31 cellular contexts compared by ENCODE assay signal in genomic region chr6:41678511-41679084, GRCh38. TPM values are rescaled to one million over a fixed set of nuclear protein-coding genes. Genes with fewer than 3 reads are reported as not detected.
DNase-seq lines count a peak whose midpoint lies in the region; ATAC-seq, FAIRE-seq and TF ChIP-seq lines count a peak whose summit lies in the region.
"Had no signal": no experiment of that assay in that cellular context is flagged by ENCODE, and none has a peak within 500 bp of the region (broad histone marks: within the 10 kb centered on the region; RNA-seq: fewer than 3 reads in every experiment).

No MANE protein-coding gene starts in this region.

- FAIRE-seq in K562 (lab: Jason Lieb, UNC): no peak
- FAIRE-seq in HepG2 (lab: Jason Lieb, UNC): no peak
- FAIRE-seq: GM12878 had no signal

- no peak overlapping the region for H3K9ac ChIP-seq in K562 (ENCODE audit: insufficient read depth in 1 of 2, low read depth in 2 of 2, low read length in 2 of 2)
- no peak overlapping the region for H3K9ac ChIP-seq in HepG2 (ENCODE audit: insufficient read depth, low read depth, low read length)
- no peak overlapping the region for H3K9ac ChIP-seq in GM23248

- H3K9me2 ChIP-seq in GM23248 (ENCODE audit: insufficient read depth): no peaks in the 10 kb centered on the region

- H3K27me3 ChIP-seq in K562 (ENCODE audit: control insufficient read depth in 2 of 2, insufficient read depth in 2 of 2, low read length in 2 of 2) (peaks cover 21 to 66% of the 10 kb centered on the region in 2 experiments), HepG2 (ENCODE audit: control insufficient read depth in 1 of 2, insufficient read depth in 2 of 2, low read length in 2 of 2) (peaks cover 8 to 66% of the 10 kb centered on the region in 2 experiments; a peak in 4 of 5 replicates), spleen (replicated peaks in 1 of 7) (peaks cover 0 to 5% (median 0%) of the 10 kb centered on the region in 7 donors), GM23248 (replicated peaks; ENCODE audit: insufficient read depth) (no peaks in the 10 kb centered on the region)
- H3K27me3 ChIP-seq: BE2C had no signal

- TF ChIP-seq RAD21 in K562 (CRISPR knock-in tag; conservative IDR thresholded peaks at IDR 0.05 in 1 of 2, IDR thresholded peaks at IDR 0.05 in 1 of 2) (no peak), HepG2 (CRISPR knock-in tag; IDR thresholded peaks at IDR 0.05) (no peak)

- no peaks in the 10 kb centered on the region for H3K9me1 ChIP-seq in K562 (ENCODE audit: control insufficient read depth, insufficient read depth, low read length)

- H3F3A ChIP-seq in GM23248 (ENCODE audit: insufficient read depth): no peaks in the 10 kb centered on the region

- DNase-seq in activated effector memory CD4-positive, alpha-beta T cell treated with anti-CD3 and anti-CD28 coated beads, Interleukin-2, amount 50 U/mL, for 16 hours: peak; percentile 52
- no peak for DNase-seq in activated effector memory CD4-positive, alpha-beta T cell treated with Interleukin-2 at 50 U/mL for 16 hours
- no peak for DNase-seq in K562 (ENCODE audit: extremely low read depth in 1 of 4, low spot score in 3 of 4)
- no peak for DNase-seq in HepG2 (ENCODE audit: low spot score)
- peak; percentile 54 for DNase-seq in spleen
- no peak for DNase-seq in NOMO-1 treated with dmso at 0.1 percent for 144 hours (lab: John Stamatoyannopoulos, UW; ENCODE audit: unreplicated experiment)
- no peak for DNase-seq in activated gamma-delta T cell treated with Interleukin-2 at 50 U/mL for 16 hours
- DNase-seq in GM23248: no peak
- DNase-seq: 8988T, ACHN, BE2C, DMS 273 treated with DMSO at 0.1 percent for 48 hours, DMS79, EL, GDM1, H7, MV-4-11, NCI-H1105, NCI-H1436 treated with DMSO at 0.1 percent for 48 hours, NCI-H187 treated with DMSO at 0.1 percent for 48 hours, NCI-H2171 treated with DMSO at 0.1 percent for 48 hours, NCI-H446, NCI-H526 treated with DMSO at 0.1 percent for 48 hours, SHP77 treated with DMSO at 0.1 percent for 48 hours had no signal

- intact Hi-C loops in K562 (cut with micrococcal nuclease) (no loop called here), HepG2 (cut with micrococcal nuclease; ENCODE audit: unreplicated experiment) (no loop called here), spleen (cut with DNase I; ENCODE audit: low total_unique reads) (no loop called here)

- in situ Hi-C loops in K562 (cut with MboI): no loop called here
- in situ Hi-C loops in HepG2 (cut with HindIII; ENCODE audit: extremely low pct_ligation_motif_present, low pct_unique_long_range_greater_than_20kb): no loop called here
- in situ Hi-C loops in GM23248 (cut with MboI): loop anchor here (10.0 kb wide), 2 partner anchors 74 to 314 kb away; no protein-coding TSS in a partner anchor

- no peak for ATAC-seq in K562
- no peak for ATAC-seq in HepG2
- ATAC-seq: GM12878, Panc1 had no signal

- TF ChIP-seq CTCF in K562 (IDR thresholded peaks at IDR 0.05 in 2 of 3, conservative IDR thresholded peaks at IDR 0.05 in 1 of 3; ENCODE audit: insufficient read depth in 2 of 3, low read depth in 1 of 3, low read length in 3 of 3) (no peak), HepG2 (CRISPR knock-in tag; IDR thresholded peaks at IDR 0.05) (no peak), spleen (IDR thresholded peaks at IDR 0.05 in 8 of 11, conservative IDR thresholded peaks at IDR 0.05 in 3 of 11) (no peak)

- WGBS in K562 (ENCODE audit: insufficient coverage, low coverage, missing lambda C conversion rate): under 1% methylated on average over 8 of the region's 8 CpGs
- WGBS in HepG2 (ENCODE audit: low lambda C conversion rate): 20% methylated on average over 8 of the region's 8 CpGs
- WGBS in spleen, 5 donors: 72 to 86% (median 82%) methylated on average over 7 to 8 of the region's 8 CpGs
- 78 to 79% methylated on average over 8 of the region's 8 CpGs for WGBS in GM23248 (ENCODE audit: low coverage in 1 of 2, low lambda C conversion rate in 2 of 2, missing lambda C conversion rate in 2 of 2), 2 experiments

- no peak overlapping the region for H2AFZ ChIP-seq in K562 (ENCODE audit: low read depth, low read length)
- no peak overlapping the region for H2AFZ ChIP-seq in HepG2 (ENCODE audit: low read length)
- no peak overlapping the region for H2AFZ ChIP-seq in GM23248

- H3K27ac ChIP-seq in K562 (ENCODE audit: extremely low read depth, low read depth, low read length): no peak overlapping the region
- H3K27ac ChIP-seq in HepG2 (ENCODE audit: extremely low read length, insufficient read depth, low read length): no peak overlapping the region
- no peak overlapping the region for H3K27ac ChIP-seq in spleen
- H3K27ac ChIP-seq in GM23248: no peak overlapping the region
- H3K27ac ChIP-seq: RWPE1, SK-N-MC had no signal

- H3K4me2 ChIP-seq in K562 (ENCODE audit: insufficient read depth, low read length) (no peak overlapping the region), HepG2 (ENCODE audit: low read depth, low read length) (no peak overlapping the region), GM23248 (ENCODE audit: unreplicated experiment) (no peak overlapping the region)

- H3K36me3 ChIP-seq in K562 (ENCODE audit: control insufficient read depth, insufficient read depth, low read length) (no peaks in the 10 kb centered on the region), HepG2 (replicated peaks in 1 of 2; ENCODE audit: control insufficient read depth in 1 of 2, insufficient read depth in 2 of 2, low read length in 2 of 2) (no peaks in the 10 kb centered on the region), spleen (no peaks in the 10 kb centered on the region), GM23248 (ENCODE audit: low read depth) (no peaks in the 10 kb centered on the region)
- H3K36me3 ChIP-seq: BE2C had no signal

- TF ChIP-seq EP300 in K562 (IDR thresholded peaks at IDR 0.05; ENCODE audit: low read length): no peak
- TF ChIP-seq EP300 in HepG2 (IDR thresholded peaks at IDR 0.05; ENCODE audit: low read depth in 2 of 2, low read length in 2 of 2): no peak
- TF ChIP-seq EP300 in HepG2 (CRISPR knock-in tag; IDR thresholded peaks at IDR 0.05; ENCODE audit: borderline replicate concordance): no peak; the same call in 1 of the 2 replicates

- CTCF ChIA-PET in K562 (lab: Yijun Ruan, JAX; ENCODE audit: low intra/inter-chr PET ratio) (interaction anchor here (1.5 kb wide), 1 partner anchor 309 kb away, joined by 3 read pairs; no protein-coding TSS in a partner anchor), HepG2 (lab: Yijun Ruan, JAX; ENCODE audit: low intra/inter-chr PET ratio, low total read pairs) (interaction anchor here (1.5 kb wide), 1 partner anchor 310 kb away, joined by 6 read pairs; no protein-coding TSS in a partner anchor)

- H3K4me1 ChIP-seq in K562 (replicated peaks in 1 of 2; ENCODE audit: control insufficient read depth in 2 of 2, insufficient read depth in 2 of 2, low read length in 2 of 2): peaks cover 0 to 15% of the 10 kb centered on the region in 2 experiments; a peak in 2 of 5 replicates
- peaks cover 28% of the 10 kb centered on the region for H3K4me1 ChIP-seq in HepG2 (ENCODE audit: insufficient read depth, low read length)
- peaks cover 9 to 19% (median 18%) of the 10 kb centered on the region in 6 donors for H3K4me1 ChIP-seq in spleen
- H3K4me1 ChIP-seq in GM23248 (ENCODE audit: insufficient read depth): no peaks in the 10 kb centered on the region

- POLR2A ChIA-PET in K562 (lab: Yijun Ruan, JAX): interaction anchor here (0.6 to 1.9 kb wide), 5 partner anchors 16 to 281 kb away, joined by 3 to 6 read pairs (median 4); no protein-coding TSS in a partner anchor
- POLR2A ChIA-PET in HepG2 (lab: Yijun Ruan, JAX): no interaction called here

- TF ChIP-seq POLR2A in K562 (conservative IDR thresholded peaks at IDR 0.05) (no peak), HepG2 (IDR thresholded peaks at IDR 0.05; ENCODE audit: insufficient read depth in 1 of 2, low read depth in 2 of 2, low read length in 2 of 2) (no peak), spleen (IDR thresholded peaks at IDR 0.05) (no peak)

- H3K79me2 ChIP-seq in K562 (ENCODE audit: control insufficient read depth, insufficient read depth, low read length) (no peaks in the 10 kb centered on the region), HepG2 (ENCODE audit: insufficient read depth, low read length) (no peaks in the 10 kb centered on the region), GM23248 (ENCODE audit: insufficient read depth) (no peaks in the 10 kb centered on the region)

- BruUV-seq in K562 (replicated peaks; lab: Mats Ljungman, UMichigan) (no TSS peak), HepG2 (replicated peaks; lab: Mats Ljungman, UMichigan) (no TSS peak)

- peaks cover 8% of the 10 kb centered on the region; the same call in 1 of the 2 replicates for H4K20me1 ChIP-seq in K562 (replicated peaks; ENCODE audit: control insufficient read depth, insufficient read depth, low read length)
- H4K20me1 ChIP-seq in HepG2 (ENCODE audit: insufficient read depth, low read length): no peaks in the 10 kb centered on the region
- H4K20me1 ChIP-seq in GM23248 (ENCODE audit: insufficient read depth): no peaks in the 10 kb centered on the region

- H3K9me3 ChIP-seq in K562 (replicated peaks; ENCODE audit: control insufficient read depth, insufficient read depth, low read depth, low read length): no peaks in the 10 kb centered on the region
- H3K9me3 ChIP-seq in HepG2 (ENCODE audit: low read length): no peaks in the 10 kb centered on the region
- no peaks in the 10 kb centered on the region for H3K9me3 ChIP-seq in spleen
- H3K9me3 ChIP-seq in GM23248 (ENCODE audit: low read depth): no peaks in the 10 kb centered on the region
- H3K9me3 ChIP-seq: BE2C had no signal

- no peak overlapping the region for H3K4me3 ChIP-seq in K562
- H3K4me3 ChIP-seq in HepG2 (replicated peaks in 1 of 3; ENCODE audit: insufficient read depth in 1 of 3, low read depth in 2 of 3, low read length in 3 of 3): no peak overlapping the region
- H3K4me3 ChIP-seq in spleen: no peak overlapping the region
- no peak overlapping the region for H3K4me3 ChIP-seq in GM23248
- H3K4me3 ChIP-seq: GM12878, SK-N-MC had no signal

RNA-seq across cellular contexts. Expression of gene MDFI, which starts 40.3 kb away (rescaled TPM):
- total RNA-seq in K562 (2011; cell fraction: chromatin; rRNA removed; ENCODE audit: low replicate concordance): not detected in 2 replicates
- total RNA-seq in K562 (2011; cell fraction: nucleolus; rRNA removed): not detected in 2 replicates
- total RNA-seq in K562 (2011; cell fraction: nucleoplasm; rRNA removed): not detected in 2 replicates
- total RNA-seq in K562 (2014; rRNA removed): not detected in 2 replicates
- total RNA-seq in K562 (2014; rRNA removed; fragmentation: Illumina TruSeq; extraction: Trizol): not detected in 2 replicates
- not detected in 2 replicates for total RNA-seq in K562 (2015; rRNA removed; fragmentation: Illumina TruSeq; extraction: Trizol)
- not detected in 2 replicates for total RNA-seq in K562 (2021)
- polyA plus RNA-seq in K562 (2011; rRNA removed): not detected in 2 replicates
- polyA plus RNA-seq in K562 (2011; cell fraction: cytosol; rRNA removed): not detected in 2 replicates
- not detected in 2 replicates for polyA plus RNA-seq in K562 (2011; cell fraction: nucleus; rRNA removed)
- polyA plus RNA-seq in K562 (2012): not detected in 2 replicates
- not detected in 2 replicates for polyA plus RNA-seq in K562 (2014; fragmentation: Illumina TruSeq; extraction: Trizol)
- polyA plus RNA-seq in K562 (2014; fragmentation: Nextera tagmentation; extraction: Ambion mirVana): not detected
- not detected in 2 replicates for polyA plus RNA-seq in K562 (2014; rRNA removed)
- polyA minus RNA-seq in K562 (2011; rRNA and poly(A)+ RNA removed): not detected in 2 replicates
- not detected in 2 replicates for polyA minus RNA-seq in K562 (2011; cell fraction: cytosol; rRNA and poly(A)+ RNA removed)
- not detected in 2 replicates for polyA minus RNA-seq in K562 (2011; cell fraction: nucleus; rRNA and poly(A)+ RNA removed)
- not detected in 2 replicates for total RNA-seq in HepG2 (2016; rRNA removed; fragmentation: Illumina TruSeq; extraction: Trizol)
- total RNA-seq in HepG2 (2016; cell fraction: cytosol; rRNA removed; fragmentation: Illumina TruSeq; extraction: Trizol; ENCODE audit: low read depth): not detected in 2 replicates
- total RNA-seq in HepG2 (2016; cell fraction: insoluble cytoplasmic fraction; rRNA removed; fragmentation: Illumina TruSeq; extraction: Trizol): not detected in 2 replicates
- not detected in 2 replicates for total RNA-seq in HepG2 (2016; cell fraction: membrane; rRNA removed; fragmentation: Illumina TruSeq; extraction: Trizol)
- total RNA-seq in HepG2 (2016; cell fraction: nucleus; rRNA removed; fragmentation: Illumina TruSeq; extraction: Trizol): not detected in 2 replicates
- polyA plus RNA-seq in HepG2 (2011; rRNA removed): 0.28 and 0.30 TPM in 2 replicates
- polyA plus RNA-seq in HepG2 (2011; cell fraction: cytosol; rRNA removed): 0.38 and 0.42 TPM in 2 replicates
- polyA plus RNA-seq in HepG2 (2011; cell fraction: nucleus; rRNA removed): 0.23 and 0.29 TPM in 2 replicates
- polyA plus RNA-seq in HepG2 (2012): 0.19 TPM in 1 of 2 replicates, not detected in the other
- polyA plus RNA-seq in HepG2 (2016; cell fraction: cytosol; fragmentation: Illumina TruSeq; extraction: Trizol; ENCODE audit: low read depth): 0.57 TPM in 1 of 2 replicates, not detected in the other
- not detected in 2 replicates for polyA plus RNA-seq in HepG2 (2016; cell fraction: insoluble cytoplasmic fraction; fragmentation: Illumina TruSeq; extraction: Trizol; ENCODE audit: low read depth)
- not detected in 2 replicates for polyA plus RNA-seq in HepG2 (2016; cell fraction: membrane; fragmentation: Illumina TruSeq; extraction: Trizol; ENCODE audit: low read depth)
- not detected in 2 replicates for polyA plus RNA-seq in HepG2 (2016; cell fraction: nucleus; fragmentation: Illumina TruSeq; extraction: Trizol; ENCODE audit: insufficient read depth, low read depth)
- 0.18 TPM in 1 of 2 replicates, not detected in the other for polyA minus RNA-seq in HepG2 (2011; rRNA and poly(A)+ RNA removed; ENCODE audit: low replicate concordance)
- polyA minus RNA-seq in HepG2 (2011; cell fraction: cytosol; rRNA and poly(A)+ RNA removed): not detected in 2 replicates
- not detected in 2 replicates for polyA minus RNA-seq in HepG2 (2011; cell fraction: nucleus; rRNA and poly(A)+ RNA removed)
- under 1 TPM in 2 of 7 donors, not detected in 5; 0.47 to 0.82 TPM for total RNA-seq in spleen
- polyA plus RNA-seq in spleen: under 1 TPM; 0.28 to 0.68 (median 0.35) TPM
- 1.4 TPM in 1 of 2 replicates, not detected in the other for total RNA-seq in GM23248 (2014; rRNA removed; shearing (Covaris generic))
- not detected in 2 replicates for polyA plus RNA-seq in GM23248 (2016; fragmentation: Nextera tagmentation; extraction: Ambion mirVana)
- total RNA-seq: CD8-positive, alpha-beta memory T cell; GM12878; OCI-LY7 had no signal
- polyA plus RNA-seq: CD14-positive monocyte; CD8-positive, alpha-beta memory T cell; GM12878 had no signal

RNA-seq across cellular contexts. Expression of gene TFEB, which starts 56.8 kb away (rescaled TPM):
- 2.1 and 8.5 TPM in 2 replicates for total RNA-seq in K562 (2011; cell fraction: chromatin; rRNA removed; ENCODE audit: low replicate concordance)
- total RNA-seq in K562 (2011; cell fraction: nucleolus; rRNA removed): 4.5 and 5.3 TPM in 2 replicates
- total RNA-seq in K562 (2011; cell fraction: nucleoplasm; rRNA removed): 3.0 and 3.6 TPM in 2 replicates
- 3.8 and 4.4 TPM in 2 replicates for total RNA-seq in K562 (2014; rRNA removed)
- total RNA-seq in K562 (2014; rRNA removed; fragmentation: Illumina TruSeq; extraction: Trizol): 0.64 and 0.84 TPM in 2 replicates
- total RNA-seq in K562 (2015; rRNA removed; fragmentation: Illumina TruSeq; extraction: Trizol): 1.1 TPM in 2 replicates
- total RNA-seq in K562 (2021): 3.6 and 4.7 TPM in 2 replicates
- polyA plus RNA-seq in K562 (2011; rRNA removed): 2.0 and 4.4 TPM in 2 replicates
- polyA plus RNA-seq in K562 (2011; cell fraction: cytosol; rRNA removed): 3.6 and 5.6 TPM in 2 replicates
- 2.6 and 4.3 TPM in 2 replicates for polyA plus RNA-seq in K562 (2011; cell fraction: nucleus; rRNA removed)
- polyA plus RNA-seq in K562 (2012): 1.7 and 3.4 TPM in 2 replicates
- polyA plus RNA-seq in K562 (2014; fragmentation: Illumina TruSeq; extraction: Trizol): 2.0 TPM in 2 replicates
- under 1 TPM; 0.04 to 0.07 TPM for polyA plus RNA-seq in K562 (2014; fragmentation: Nextera tagmentation; extraction: Ambion mirVana)
- 1.8 and 2.4 TPM in 2 replicates for polyA plus RNA-seq in K562 (2014; rRNA removed)
- 1.3 and 2.2 TPM in 2 replicates for polyA minus RNA-seq in K562 (2011; rRNA and poly(A)+ RNA removed)
- polyA minus RNA-seq in K562 (2011; cell fraction: cytosol; rRNA and poly(A)+ RNA removed): 2.2 and 3.1 TPM in 2 replicates
- 2.3 and 2.7 TPM in 2 replicates for polyA minus RNA-seq in K562 (2011; cell fraction: nucleus; rRNA and poly(A)+ RNA removed)
- 12.8 and 13.3 TPM in 2 replicates for total RNA-seq in HepG2 (2016; rRNA removed; fragmentation: Illumina TruSeq; extraction: Trizol)
- total RNA-seq in HepG2 (2016; cell fraction: cytosol; rRNA removed; fragmentation: Illumina TruSeq; extraction: Trizol; ENCODE audit: low read depth): 7.3 and 10.0 TPM in 2 replicates
- total RNA-seq in HepG2 (2016; cell fraction: insoluble cytoplasmic fraction; rRNA removed; fragmentation: Illumina TruSeq; extraction: Trizol): 10.9 and 15.1 TPM in 2 replicates
- 15.3 and 15.8 TPM in 2 replicates for total RNA-seq in HepG2 (2016; cell fraction: membrane; rRNA removed; fragmentation: Illumina TruSeq; extraction: Trizol)
- 9.0 and 11.5 TPM in 2 replicates for total RNA-seq in HepG2 (2016; cell fraction: nucleus; rRNA removed; fragmentation: Illumina TruSeq; extraction: Trizol)
- polyA plus RNA-seq in HepG2 (2011; rRNA removed): 18.7 and 21.6 TPM in 2 replicates
- polyA plus RNA-seq in HepG2 (2011; cell fraction: cytosol; rRNA removed): 7.6 and 16.3 TPM in 2 replicates
- 14.8 and 19.8 TPM in 2 replicates for polyA plus RNA-seq in HepG2 (2011; cell fraction: nucleus; rRNA removed)
- 4.8 and 7.7 TPM in 2 replicates for polyA plus RNA-seq in HepG2 (2012)
- polyA plus RNA-seq in HepG2 (2016; cell fraction: cytosol; fragmentation: Illumina TruSeq; extraction: Trizol; ENCODE audit: low read depth): 8.4 and 9.0 TPM in 2 replicates
- polyA plus RNA-seq in HepG2 (2016; cell fraction: insoluble cytoplasmic fraction; fragmentation: Illumina TruSeq; extraction: Trizol; ENCODE audit: low read depth): 13.2 and 14.2 TPM in 2 replicates
- polyA plus RNA-seq in HepG2 (2016; cell fraction: membrane; fragmentation: Illumina TruSeq; extraction: Trizol; ENCODE audit: low read depth): 12.3 and 14.8 TPM in 2 replicates
- polyA plus RNA-seq in HepG2 (2016; cell fraction: nucleus; fragmentation: Illumina TruSeq; extraction: Trizol; ENCODE audit: insufficient read depth, low read depth): 26.4 and 27.9 TPM in 2 replicates
- 22.8 and 39.7 TPM in 2 replicates for polyA minus RNA-seq in HepG2 (2011; rRNA and poly(A)+ RNA removed; ENCODE audit: low replicate concordance)
- 9.2 and 12.8 TPM in 2 replicates for polyA minus RNA-seq in HepG2 (2011; cell fraction: cytosol; rRNA and poly(A)+ RNA removed)
- 9.1 and 10.8 TPM in 2 replicates for polyA minus RNA-seq in HepG2 (2011; cell fraction: nucleus; rRNA and poly(A)+ RNA removed)
- total RNA-seq in spleen: 10 to 100 TPM; 55.9 to 80.8 (median 75.3) TPM
- 100 to 1,000 TPM in 1 of 3 donors, 10 to 100 TPM in 2; 83.5 to 150 (median 97.4) TPM for polyA plus RNA-seq in spleen
- 5.7 and 10.0 TPM in 2 replicates for total RNA-seq in GM23248 (2014; rRNA removed; shearing (Covaris generic))
- 5.5 and 6.4 TPM in 2 replicates for polyA plus RNA-seq in GM23248 (2016; fragmentation: Nextera tagmentation; extraction: Ambion mirVana)

Comparison
In these comparisons a context has a peak if more than half of its experiments do, and no peak if none do; other contexts are left out.
1. DNase-seq: peak in activated effector memory CD4-positive, alpha-beta T cell treated with anti-CD3 and anti-CD28 coated beads, Interleukin-2, amount 50 U/mL, for 16 hours (single experiment) and spleen (single experiment); none in activated effector memory CD4-positive, alpha-beta T cell treated with Interleukin-2 at 50 U/mL for 16 hours (single experiment), K562 (0 of 4), HepG2 (single experiment), NOMO-1 treated with dmso at 0.1 percent for 144 hours (single experiment), activated gamma-delta T cell treated with Interleukin-2 at 50 U/mL for 16 hours (single experiment) and GM23248 (single experiment).